ENCODE assay signal across 27 cellular contexts in the genomic region with DNA sequence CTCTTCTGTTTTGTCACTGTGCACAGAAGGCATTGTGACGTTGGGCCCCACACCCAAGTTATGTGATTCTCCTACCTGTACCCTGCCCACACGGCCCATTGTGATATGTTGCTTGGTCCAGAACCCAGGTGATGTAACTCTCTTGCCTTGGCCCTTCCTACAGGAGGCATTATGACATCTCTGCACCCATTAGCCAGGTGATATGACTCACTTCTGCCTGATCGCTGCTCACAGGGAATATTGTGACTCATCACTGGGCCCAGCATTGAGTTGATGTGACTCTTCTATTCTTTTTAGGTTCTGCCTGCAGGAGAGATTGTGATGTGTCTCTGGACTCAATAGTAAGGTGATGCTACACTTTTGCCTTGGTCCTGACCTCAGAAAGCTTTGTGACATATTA.
"Had no signal": no experiment of that assay in that cellular context is flagged by ENCODE, and none has a peak within 500 bp of the region (broad histone marks: within the 10 kb centered on the region; RNA-seq: fewer than 3 reads in every experiment).

No MANE protein-coding gene starts in this region.

- H3K4me1 ChIP-seq: left lung, lower lobe of right lung, right atrium auricular region, stomach, suprapubic skin, tibial artery had no signal

- H3K27me3 ChIP-seq: left lung, right atrium auricular region, stomach, suprapubic skin, tibial artery had no signal

- H3K9me3 ChIP-seq: lower lobe of right lung, right atrium auricular region, tibial artery had no signal

- H3K4me3 ChIP-seq: left lung, lower lobe of right lung, right atrium auricular region, stomach, suprapubic skin, tibial artery had no signal

- DNase-seq: activated CD4-positive, alpha-beta T cell treated with anti-CD3 and anti-CD28 coated beads for 48 hours; activated CD4-positive, alpha-beta T cell treated with anti-CD3 and anti-CD28 coated beads, Interleukin-2, amount 50 U/mL, for 48 hours; activated CD8-positive, alpha-beta memory T cell treated with anti-CD3 and anti-CD28 coated beads, Interleukin-2, amount 50 U/mL, for 48 hours; activated gamma-delta T cell treated with Interleukin-2 at 50 U/mL for 16 hours; activated naive CD4-positive, alpha-beta T cell treated with anti-CD3 and anti-CD28 coated beads, Interleukin-2, amount 50 U/mL, for 16 hours; activated T-cell treated with anti-CD3 and anti-CD28 coated beads, Interleukin-2, amount 50 U/mL, for 24 hours; amniotic stem cell; dermis blood vessel endothelial cell; effector CD4-positive, alpha-beta T cell; erythroblast; head of caudate nucleus; hypothalamus; kidney glomerular epithelial cell; left lung; lower lobe of right lung; mesendoderm; stimulated activated CD4-positive, alpha-beta T cell treated with anti-CD3 and anti-CD28 coated beads, Interleukin-15, amount 100 ng/mL, for 24 hours; stimulated activated CD4-positive, alpha-beta T cell treated with anti-CD3 and anti-CD28 coated beads, Interleukin-2, amount 100 ng/mL, for 24 hours; stimulated activated naive B cell treated with anti-CD40 and anti-IgM and Interleukin-4, amounts not matched to agents 10 μg/mL and 1 μg/mL and 100 μg/mL, for 72 hours; stomach; T1000; tibial artery; WERI-Rb-1 had no signal

- ATAC-seq: activated CD4-positive, CD25-positive, alpha-beta regulatory T cell treated with anti-CD3 and anti-CD28 coated beads, Interleukin-2, amount 50 U/mL, for 24 hours; left lung; lower lobe of right lung; natural killer cell treated with Interleukin-12 subunit alpha and Interleukin-12 subunit beta and Interleukin-15 and Interleukin-18, amount 100 ng/mL, for 72 hours; stimulated activated naive B cell treated with anti-CD40 and anti-IgM and Interleukin-4, amounts not matched to agents 10 μg/mL and 1 μg/mL and 100 μg/mL, for 72 hours had no signal

- H3K27ac ChIP-seq: left lung, lower lobe of right lung, right atrium auricular region, stomach, suprapubic skin, tibial artery, WERI-Rb-1 had no signal

- H3K36me3 ChIP-seq: left lung, lower lobe of right lung, right atrium auricular region, stomach, suprapubic skin, tibial artery, WERI-Rb-1 had no signal
